ENCODE assay signal across 8 cellular contexts in genomic region chr13:111429064-111429558, GRCh38.
DNase-seq lines count a peak whose midpoint lies in the region; ATAC-seq and TF ChIP-seq lines count a peak whose summit lies in the region.

No MANE protein-coding gene starts in this region.

- peak; percentile 45 to 61 for TF ChIP-seq RAD21 in liver (IDR thresholded peaks at IDR 0.05)

- peaks cover 19% of the 10 kb centered on the region for H3K27me3 Mint-ChIP-seq in activated CD8-positive, alpha-beta memory T cell treated with anti-CD3 and anti-CD28 coated beads, Interleukin-2, amount 10 ng/mL, durations not matched to agents 7 days and 5 days
- peaks cover 34% of the 10 kb centered on the region for H3K27me3 Mint-ChIP-seq in MCF 10A (ENCODE audit: insufficient read depth, unreplicated experiment)

- no peak overlapping the region for H3K9ac ChIP-seq in liver (ENCODE audit: low read depth in 1 of 2, low read length in 2 of 2)

- intact Hi-C loops in MCF 10A (cut with micrococcal nuclease), result no loop called here

- no peak overlapping the region for H3K4me3 Mint-ChIP-seq in activated CD8-positive, alpha-beta memory T cell treated with anti-CD3 and anti-CD28 coated beads, Interleukin-2, amount 10 ng/mL, durations not matched to agents 7 days and 5 days
- no peak overlapping the region for H3K4me3 Mint-ChIP-seq in MCF 10A (ENCODE audit: unreplicated experiment)

- H3K4me1 ChIP-seq in liver (ENCODE audit: control insufficient read depth in 4 of 4, insufficient read depth in 4 of 4, low read length in 3 of 4), result peaks cover 0 to 5% (median 0%) of the 10 kb centered on the region in 4 donors
- H3K4me1 ChIP-seq in thoracic aorta (ENCODE audit: control insufficient read depth in 1 of 2, low read depth in 2 of 2), result no peaks in the 10 kb centered on the region

- H3K36me3 ChIP-seq in liver (ENCODE audit: control insufficient read depth in 4 of 4, insufficient read depth in 3 of 4, low read depth in 1 of 4, low read length in 3 of 4) (no peaks in the 10 kb centered on the region), thoracic aorta (no peaks in the 10 kb centered on the region)

- ATAC-seq in activated CD8-positive, alpha-beta memory T cell treated with anti-CD3 and anti-CD28 coated beads, Interleukin-2, amount 10 ng/mL, durations not matched to agents 7 days and 5 days, result peak; percentile 70
- ATAC-seq in HG03159 (IDR thresholded peaks at IDR 0.05; ENCODE audit: unreplicated experiment) (peak; percentile 95), thoracic aorta (ENCODE audit: insufficient number of reproducible peaks, low FRiP score, low read depth) (no peak), GM18498 (IDR thresholded peaks at IDR 0.05; ENCODE audit: unreplicated experiment) (no peak)

- WGBS in liver, result 18% methylated on average over 12 of the region's 12 CpGs

- H3K27ac Mint-ChIP-seq in activated CD8-positive, alpha-beta memory T cell treated with anti-CD3 and anti-CD28 coated beads, Interleukin-2, amount 10 ng/mL, durations not matched to agents 7 days and 5 days, result no peak overlapping the region
- no peak overlapping the region for H3K27ac Mint-ChIP-seq in MCF 10A (ENCODE audit: low read depth, unreplicated experiment)

- H3K27ac ChIP-seq in liver (ENCODE audit: low read depth in 1 of 2, low read length in 2 of 2), result no peak overlapping the region
- no peak overlapping the region for H3K27ac ChIP-seq in thoracic aorta

- peak overlapping the region in 1 of 3 donors; percentile 12 for H3K4me3 ChIP-seq in liver (ENCODE audit: low read depth in 1 of 3, low read length in 3 of 3)
- no peak overlapping the region for H3K4me3 ChIP-seq in thoracic aorta

- H3K36me3 Mint-ChIP-seq in activated CD8-positive, alpha-beta memory T cell treated with anti-CD3 and anti-CD28 coated beads, Interleukin-2, amount 10 ng/mL, durations not matched to agents 7 days and 5 days, result no peaks in the 10 kb centered on the region
- H3K36me3 Mint-ChIP-seq in MCF 10A (ENCODE audit: insufficient read depth, unreplicated experiment), result no peaks in the 10 kb centered on the region

- TF ChIP-seq CTCF in MCF 10A (IDR thresholded peaks at IDR 0.05; ENCODE audit: unreplicated experiment), result peak; percentile 31
- TF ChIP-seq CTCF in liver (IDR thresholded peaks at IDR 0.05; ENCODE audit: low read depth, low read length, missing input control), result peak; percentile 75
- peak; percentile 38 for TF ChIP-seq CTCF in thoracic aorta (IDR thresholded peaks at IDR 0.05)

- H3K4me1 Mint-ChIP-seq in activated CD8-positive, alpha-beta memory T cell treated with anti-CD3 and anti-CD28 coated beads, Interleukin-2, amount 10 ng/mL, durations not matched to agents 7 days and 5 days, result no peaks in the 10 kb centered on the region
- no peaks in the 10 kb centered on the region for H3K4me1 Mint-ChIP-seq in MCF 10A (ENCODE audit: insufficient read depth, unreplicated experiment)

- H3K9me3 Mint-ChIP-seq in activated CD8-positive, alpha-beta memory T cell treated with anti-CD3 and anti-CD28 coated beads, Interleukin-2, amount 10 ng/mL, durations not matched to agents 7 days and 5 days (ENCODE audit: low read depth), result no peaks in the 10 kb centered on the region
- H3K9me3 Mint-ChIP-seq in MCF 10A (ENCODE audit: unreplicated experiment), result peaks cover 21% of the 10 kb centered on the region

- H3K9me3 ChIP-seq in liver (ENCODE audit: control insufficient read depth in 4 of 4, low read length in 3 of 4) (no peaks in the 10 kb centered on the region), thoracic aorta (no peaks in the 10 kb centered on the region)

- peak; percentile 53 for DNase-seq in activated CD8-positive, alpha-beta memory T cell treated with anti-CD3 and anti-CD28 coated beads, Interleukin-2, amount 10 ng/mL, durations not matched to agents 7 days and 5 days
- DNase-seq in activated CD8-positive, alpha-beta memory T cell treated with anti-CD3 and anti-CD28 coated beads, Interleukin-2, amount 50 U/mL, for 4 hours, result no peak
- DNase-seq in RKO (ENCODE audit: low spot score) (peak; percentile 49), MCF 10A (ENCODE audit: unreplicated experiment) (peak; percentile 61), thoracic aorta (ENCODE audit: low spot score) (no peak)

- BruUV-seq in MCF 10A (replicated peaks; lab: Mats Ljungman, UMichigan), result no TSS peak

- POLR2A ChIA-PET in MCF 10A (lab: Yijun Ruan, JAX), result no interaction called here

- H3K27me3 ChIP-seq in liver (ENCODE audit: control insufficient read depth in 4 of 4, insufficient read depth in 4 of 4, low read length in 3 of 4), result peaks cover 0 to 3% (median 0%) of the 10 kb centered on the region in 4 donors
- no peaks in the 10 kb centered on the region for H3K27me3 ChIP-seq in thoracic aorta (replicated peaks; ENCODE audit: insufficient read depth)

- CTCF ChIA-PET in activated CD8-positive, alpha-beta memory T cell treated with anti-CD3 and anti-CD28 coated beads, Interleukin-2, amount 10 ng/mL, durations not matched to agents 7 days and 5 days (lab: Charles Lee), result interaction anchor here (0.9 to 1.8 kb wide), 5 partner anchors 9 to 361 kb away, joined by 3 to 8 read pairs (median 3); no protein-coding TSS in a partner anchor
- CTCF ChIA-PET in MCF 10A (lab: Yijun Ruan, JAX), result interaction anchor here (0.6 to 3.1 kb wide), 19 partner anchors 8 to 1014 kb away, joined by 3 to 10 read pairs (median 4); no protein-coding TSS in a partner anchor

TF ChIP-seq in liver, 16 proteins besides CTCF, POLR2A, EP300 and RAD21:
- TF ChIP-seq YY1 (IDR thresholded peaks at IDR 0.05) (no peak), HNF4A (conservative IDR thresholded peaks at IDR 0.05) (peak; percentile 45 to 66), FOXA2 (IDR thresholded peaks at IDR 0.05) (no peak), SP1 (IDR thresholded peaks at IDR 0.05) (peak; percentile 43), TAF1 (conservative IDR thresholded peaks at IDR 0.05) (no peak), EGR1 (IDR thresholded peaks at IDR 0.05; ENCODE audit: low read depth in 2 of 2) (no peak), NR2F2 (IDR thresholded peaks at IDR 0.05) (no peak), GABPA (IDR thresholded peaks at IDR 0.05 in 1 of 2, conservative IDR thresholded peaks at IDR 0.05 in 1 of 2) (no peak), FOXA1 (IDR thresholded peaks at IDR 0.05) (no peak), JUND (IDR thresholded peaks at IDR 0.05) (no peak), ZBTB33 (IDR thresholded peaks at IDR 0.05) (no peak), HNF4G (IDR thresholded peaks at IDR 0.05) (no peak), RXRA (IDR thresholded peaks at IDR 0.05) (peak in 1 of 2 donors; percentile 25), ATF3 (IDR thresholded peaks at IDR 0.05) (no peak)
- TF ChIP-seq, protein P1, sequence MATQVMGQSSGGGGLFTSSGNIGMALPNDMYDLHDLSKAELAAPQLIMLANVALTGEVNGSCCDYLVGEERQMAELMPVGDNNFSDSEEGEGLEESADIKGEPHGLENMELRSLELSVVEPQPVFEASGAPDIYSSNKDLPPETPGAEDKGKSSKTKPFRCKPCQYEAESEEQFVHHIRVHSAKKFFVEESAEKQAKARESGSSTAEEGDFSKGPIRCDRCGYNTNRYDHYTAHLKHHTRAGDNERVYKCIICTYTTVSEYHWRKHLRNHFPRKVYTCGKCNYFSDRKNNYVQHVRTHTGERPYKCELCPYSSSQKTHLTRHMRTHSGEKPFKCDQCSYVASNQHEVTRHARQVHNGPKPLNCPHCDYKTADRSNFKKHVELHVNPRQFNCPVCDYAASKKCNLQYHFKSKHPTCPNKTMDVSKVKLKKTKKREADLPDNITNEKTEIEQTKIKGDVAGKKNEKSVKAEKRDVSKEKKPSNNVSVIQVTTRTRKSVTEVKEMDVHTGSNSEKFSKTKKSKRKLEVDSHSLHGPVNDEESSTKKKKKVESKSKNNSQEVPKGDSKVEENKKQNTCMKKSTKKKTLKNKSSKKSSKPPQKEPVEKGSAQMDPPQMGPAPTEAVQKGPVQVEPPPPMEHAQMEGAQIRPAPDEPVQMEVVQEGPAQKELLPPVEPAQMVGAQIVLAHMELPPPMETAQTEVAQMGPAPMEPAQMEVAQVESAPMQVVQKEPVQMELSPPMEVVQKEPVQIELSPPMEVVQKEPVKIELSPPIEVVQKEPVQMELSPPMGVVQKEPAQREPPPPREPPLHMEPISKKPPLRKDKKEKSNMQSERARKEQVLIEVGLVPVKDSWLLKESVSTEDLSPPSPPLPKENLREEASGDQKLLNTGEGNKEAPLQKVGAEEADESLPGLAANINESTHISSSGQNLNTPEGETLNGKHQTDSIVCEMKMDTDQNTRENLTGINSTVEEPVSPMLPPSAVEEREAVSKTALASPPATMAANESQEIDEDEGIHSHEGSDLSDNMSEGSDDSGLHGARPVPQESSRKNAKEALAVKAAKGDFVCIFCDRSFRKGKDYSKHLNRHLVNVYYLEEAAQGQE (IDR thresholded peaks at IDR 0.05), result no peak

Comparison
In these comparisons a context has a peak if more than half of its experiments do, and no peak if none do; other contexts are left out.
1. DNase-seq: peak in activated CD8-positive, alpha-beta memory T cell treated with anti-CD3 and anti-CD28 coated beads, Interleukin-2, amount 10 ng/mL, durations not matched to agents 7 days and 5 days (single experiment), RKO (single experiment) and MCF 10A (single experiment); none in activated CD8-positive, alpha-beta memory T cell treated with anti-CD3 and anti-CD28 coated beads, Interleukin-2, amount 50 U/mL, for 4 hours (single experiment) and thoracic aorta (single experiment).
2. ATAC-seq: peak in activated CD8-positive, alpha-beta memory T cell treated with anti-CD3 and anti-CD28 coated beads, Interleukin-2, amount 10 ng/mL, durations not matched to agents 7 days and 5 days (single experiment) and HG03159 (single experiment); none in thoracic aorta (single experiment) and GM18498 (single experiment).
3. Peak in every context shown above with its lines, with median percentiles within 50 percentile points of each other: CTCF ChIP-seq.